1 cellular context compared by ENCODE assay signal in the genomic region with DNA sequence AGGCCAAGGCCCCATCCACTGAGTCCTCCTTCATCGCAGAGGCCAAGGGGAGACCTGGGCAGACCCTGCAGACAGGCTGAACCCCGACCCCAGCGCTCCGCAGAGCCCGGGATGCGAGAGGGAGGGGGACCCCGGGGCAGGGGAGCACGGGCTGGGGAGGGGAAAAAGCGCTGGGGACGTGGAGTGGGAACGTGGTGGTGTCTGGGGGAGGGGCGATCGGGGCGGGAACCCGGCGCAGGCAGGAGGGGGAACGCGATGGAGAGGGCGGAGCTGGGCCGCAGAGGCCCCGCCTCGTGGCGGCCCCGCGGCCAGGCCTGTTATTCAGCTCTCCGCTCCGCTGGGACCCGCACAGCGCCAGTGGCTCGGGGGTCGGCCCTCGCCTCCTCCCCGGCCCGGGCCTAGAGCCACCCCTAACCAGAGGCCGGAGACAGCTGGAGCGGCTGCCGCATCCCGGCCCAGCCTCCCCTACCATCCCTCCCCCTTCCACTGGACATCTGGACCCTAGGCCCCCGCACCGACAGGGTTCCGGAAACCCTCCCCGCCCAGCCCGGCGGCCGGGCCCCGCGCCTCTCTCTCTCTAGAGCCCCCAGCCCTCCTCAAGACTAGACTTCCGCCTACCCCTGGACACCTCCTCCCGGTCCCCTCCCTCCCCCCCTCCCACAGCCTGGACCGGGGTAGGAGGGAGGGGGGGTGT.
A peak's percentile ranks its signal among the peaks of the same experiment; 100 is the strongest.
TF ChIP-seq lines count a peak whose summit lies in the region.

A gene (plus strand): TSS at position 320 of the 694 bp plus-strand sequence. CDS start 460 bp downstream, outside the sequence.

TF ChIP-seq in HEK293, 187 proteins besides CTCF, POLR2A, EP300 and RAD21 (continued from another document and continues in another):
- peak; percentile 71 for TF ChIP-seq ZXDB (tag by site-specific recombination; IDR thresholded peaks at IDR 0.05)
- no peak for TF ChIP-seq ZNF350 (tag by site-specific recombination; IDR thresholded peaks at IDR 0.05)
- TF ChIP-seq, protein P1, sequence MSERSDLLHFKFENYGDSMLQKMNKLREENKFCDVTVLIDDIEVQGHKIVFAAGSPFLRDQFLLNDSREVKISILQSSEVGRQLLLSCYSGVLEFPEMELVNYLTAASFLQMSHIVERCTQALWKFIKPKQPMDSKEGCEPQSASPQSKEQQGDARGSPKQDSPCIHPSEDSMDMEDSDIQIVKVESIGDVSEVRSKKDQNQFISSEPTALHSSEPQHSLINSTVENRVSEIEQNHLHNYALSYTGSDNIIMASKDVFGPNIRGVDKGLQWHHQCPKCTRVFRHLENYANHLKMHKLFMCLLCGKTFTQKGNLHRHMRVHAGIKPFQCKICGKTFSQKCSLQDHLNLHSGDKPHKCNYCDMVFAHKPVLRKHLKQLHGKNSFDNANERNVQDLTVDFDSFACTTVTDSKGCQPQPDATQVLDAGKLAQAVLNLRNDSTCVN (tag by site-specific recombination; optimal IDR thresholded peaks at IDR 0.05), result peak; percentile 71
- TF ChIP-seq SCRT2 (tag by site-specific recombination; IDR thresholded peaks at IDR 0.05), result no peak
- peak; percentile 81 for TF ChIP-seq ZNF501 (tag by site-specific recombination; IDR thresholded peaks at IDR 0.05)
- no peak for TF ChIP-seq YY1 (tag by site-specific recombination; IDR thresholded peaks at IDR 0.05)
- TF ChIP-seq SP2 (tag by site-specific recombination; IDR thresholded peaks at IDR 0.05), result peak; percentile 70
- TF ChIP-seq ZNF146 (tag by site-specific recombination; IDR thresholded peaks at IDR 0.05), result peak; percentile 4; the same call in 1 of the 2 replicates
- peak; percentile 81; the same call in 1 of the 2 replicates for TF ChIP-seq KLF16 (tag by site-specific recombination; IDR thresholded peaks at IDR 0.05)
- TF ChIP-seq ZNF654 (tag by site-specific recombination; IDR thresholded peaks at IDR 0.05; ENCODE audit: low read depth), result no peak
- TF ChIP-seq ZIC2 (tag by site-specific recombination; IDR thresholded peaks at IDR 0.05), result no peak
- no peak for TF ChIP-seq ZNF521 (tag by site-specific recombination; IDR thresholded peaks at IDR 0.05)
- TF ChIP-seq ZNF324 (tag by site-specific recombination; IDR thresholded peaks at IDR 0.05), result peak; percentile 74; the same call in 1 of the 2 replicates
- TF ChIP-seq ZNF600 (tag by site-specific recombination; IDR thresholded peaks at IDR 0.05), result peak; percentile 65; the same call in 1 of the 2 replicates
- peak; percentile 40; the same call in 1 of the 2 replicates for TF ChIP-seq REPIN1 (tag by site-specific recombination; IDR thresholded peaks at IDR 0.05; ENCODE audit: low read depth)
- TF ChIP-seq, protein P2, sequence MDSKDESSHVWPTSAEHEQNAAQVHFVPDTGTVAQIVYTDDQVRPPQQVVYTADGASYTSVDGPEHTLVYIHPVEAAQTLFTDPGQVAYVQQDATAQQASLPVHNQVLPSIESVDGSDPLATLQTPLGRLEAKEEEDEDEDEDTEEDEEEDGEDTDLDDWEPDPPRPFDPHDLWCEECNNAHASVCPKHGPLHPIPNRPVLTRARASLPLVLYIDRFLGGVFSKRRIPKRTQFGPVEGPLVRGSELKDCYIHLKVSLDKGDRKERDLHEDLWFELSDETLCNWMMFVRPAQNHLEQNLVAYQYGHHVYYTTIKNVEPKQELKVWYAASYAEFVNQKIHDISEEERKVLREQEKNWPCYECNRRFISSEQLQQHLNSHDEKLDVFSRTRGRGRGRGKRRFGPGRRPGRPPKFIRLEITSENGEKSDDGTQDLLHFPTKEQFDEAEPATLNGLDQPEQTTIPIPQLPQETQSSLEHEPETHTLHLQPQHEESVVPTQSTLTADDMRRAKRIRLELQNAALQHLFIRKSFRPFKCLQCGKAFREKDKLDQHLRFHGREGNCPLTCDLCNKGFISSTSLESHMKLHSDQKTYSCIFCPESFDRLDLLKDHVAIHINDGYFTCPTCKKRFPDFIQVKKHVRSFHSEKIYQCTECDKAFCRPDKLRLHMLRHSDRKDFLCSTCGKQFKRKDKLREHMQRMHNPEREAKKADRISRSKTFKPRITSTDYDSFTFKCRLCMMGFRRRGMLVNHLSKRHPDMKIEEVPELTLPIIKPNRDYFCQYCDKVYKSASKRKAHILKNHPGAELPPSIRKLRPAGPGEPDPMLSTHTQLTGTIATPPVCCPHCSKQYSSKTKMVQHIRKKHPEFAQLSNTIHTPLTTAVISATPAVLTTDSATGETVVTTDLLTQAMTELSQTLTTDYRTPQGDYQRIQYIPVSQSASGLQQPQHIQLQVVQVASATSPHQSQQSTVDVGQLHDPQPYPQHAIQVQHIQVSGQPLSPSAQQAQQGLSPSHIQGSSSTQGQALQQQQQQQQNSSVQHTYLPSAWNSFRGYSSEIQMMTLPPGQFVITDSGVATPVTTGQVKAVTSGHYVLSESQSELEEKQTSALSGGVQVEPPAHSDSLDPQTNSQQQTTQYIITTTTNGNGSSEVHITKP (tag by site-specific recombination; IDR thresholded peaks at IDR 0.05), result peak; percentile 67
- TF ChIP-seq, protein P3, sequence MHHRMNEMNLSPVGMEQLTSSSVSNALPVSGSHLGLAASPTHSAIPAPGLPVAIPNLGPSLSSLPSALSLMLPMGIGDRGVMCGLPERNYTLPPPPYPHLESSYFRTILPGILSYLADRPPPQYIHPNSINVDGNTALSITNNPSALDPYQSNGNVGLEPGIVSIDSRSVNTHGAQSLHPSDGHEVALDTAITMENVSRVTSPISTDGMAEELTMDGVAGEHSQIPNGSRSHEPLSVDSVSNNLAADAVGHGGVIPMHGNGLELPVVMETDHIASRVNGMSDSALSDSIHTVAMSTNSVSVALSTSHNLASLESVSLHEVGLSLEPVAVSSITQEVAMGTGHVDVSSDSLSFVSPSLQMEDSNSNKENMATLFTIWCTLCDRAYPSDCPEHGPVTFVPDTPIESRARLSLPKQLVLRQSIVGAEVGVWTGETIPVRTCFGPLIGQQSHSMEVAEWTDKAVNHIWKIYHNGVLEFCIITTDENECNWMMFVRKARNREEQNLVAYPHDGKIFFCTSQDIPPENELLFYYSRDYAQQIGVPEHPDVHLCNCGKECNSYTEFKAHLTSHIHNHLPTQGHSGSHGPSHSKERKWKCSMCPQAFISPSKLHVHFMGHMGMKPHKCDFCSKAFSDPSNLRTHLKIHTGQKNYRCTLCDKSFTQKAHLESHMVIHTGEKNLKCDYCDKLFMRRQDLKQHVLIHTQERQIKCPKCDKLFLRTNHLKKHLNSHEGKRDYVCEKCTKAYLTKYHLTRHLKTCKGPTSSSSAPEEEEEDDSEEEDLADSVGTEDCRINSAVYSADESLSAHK (tag by site-specific recombination; IDR thresholded peaks at IDR 0.05), result peak; percentile 34; the same call in 1 of the 2 replicates
- TF ChIP-seq, protein P4, sequence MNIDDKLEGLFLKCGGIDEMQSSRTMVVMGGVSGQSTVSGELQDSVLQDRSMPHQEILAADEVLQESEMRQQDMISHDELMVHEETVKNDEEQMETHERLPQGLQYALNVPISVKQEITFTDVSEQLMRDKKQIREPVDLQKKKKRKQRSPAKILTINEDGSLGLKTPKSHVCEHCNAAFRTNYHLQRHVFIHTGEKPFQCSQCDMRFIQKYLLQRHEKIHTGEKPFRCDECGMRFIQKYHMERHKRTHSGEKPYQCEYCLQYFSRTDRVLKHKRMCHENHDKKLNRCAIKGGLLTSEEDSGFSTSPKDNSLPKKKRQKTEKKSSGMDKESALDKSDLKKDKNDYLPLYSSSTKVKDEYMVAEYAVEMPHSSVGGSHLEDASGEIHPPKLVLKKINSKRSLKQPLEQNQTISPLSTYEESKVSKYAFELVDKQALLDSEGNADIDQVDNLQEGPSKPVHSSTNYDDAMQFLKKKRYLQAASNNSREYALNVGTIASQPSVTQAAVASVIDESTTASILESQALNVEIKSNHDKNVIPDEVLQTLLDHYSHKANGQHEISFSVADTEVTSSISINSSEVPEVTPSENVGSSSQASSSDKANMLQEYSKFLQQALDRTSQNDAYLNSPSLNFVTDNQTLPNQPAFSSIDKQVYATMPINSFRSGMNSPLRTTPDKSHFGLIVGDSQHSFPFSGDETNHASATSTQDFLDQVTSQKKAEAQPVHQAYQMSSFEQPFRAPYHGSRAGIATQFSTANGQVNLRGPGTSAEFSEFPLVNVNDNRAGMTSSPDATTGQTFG (tag by site-specific recombination; IDR thresholded peaks at IDR 0.05; ENCODE audit: borderline replicate concordance), result no peak
- peak; percentile 77; the same call in 1 of the 2 replicates for TF ChIP-seq ZNF561 (tag by site-specific recombination; IDR thresholded peaks at IDR 0.05; ENCODE audit: borderline replicate concordance)
- peak; percentile 90 for TF ChIP-seq SP3 (tag by site-specific recombination; IDR thresholded peaks at IDR 0.05)
- TF ChIP-seq ZNF843 (tag by site-specific recombination; IDR thresholded peaks at IDR 0.05), result peak; percentile 31; the same call in 1 of the 2 replicates
- no peak for TF ChIP-seq ZNF416 (tag by site-specific recombination; IDR thresholded peaks at IDR 0.05)
- TF ChIP-seq ZNF792 (tag by site-specific recombination; IDR thresholded peaks at IDR 0.05), result no peak
- no peak for TF ChIP-seq ZNF366 (tag by site-specific recombination; conservative IDR thresholded peaks at IDR 0.05)
- TF ChIP-seq ZNF544 (tag by site-specific recombination; IDR thresholded peaks at IDR 0.05), result no peak
- TF ChIP-seq, protein P5, sequence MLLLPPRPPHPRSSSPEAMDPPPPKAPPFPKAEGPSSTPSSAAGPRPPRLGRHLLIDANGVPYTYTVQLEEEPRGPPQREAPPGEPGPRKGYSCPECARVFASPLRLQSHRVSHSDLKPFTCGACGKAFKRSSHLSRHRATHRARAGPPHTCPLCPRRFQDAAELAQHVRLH (tag by site-specific recombination; IDR thresholded peaks at IDR 0.05), result no peak
- TF ChIP-seq, protein P6, sequence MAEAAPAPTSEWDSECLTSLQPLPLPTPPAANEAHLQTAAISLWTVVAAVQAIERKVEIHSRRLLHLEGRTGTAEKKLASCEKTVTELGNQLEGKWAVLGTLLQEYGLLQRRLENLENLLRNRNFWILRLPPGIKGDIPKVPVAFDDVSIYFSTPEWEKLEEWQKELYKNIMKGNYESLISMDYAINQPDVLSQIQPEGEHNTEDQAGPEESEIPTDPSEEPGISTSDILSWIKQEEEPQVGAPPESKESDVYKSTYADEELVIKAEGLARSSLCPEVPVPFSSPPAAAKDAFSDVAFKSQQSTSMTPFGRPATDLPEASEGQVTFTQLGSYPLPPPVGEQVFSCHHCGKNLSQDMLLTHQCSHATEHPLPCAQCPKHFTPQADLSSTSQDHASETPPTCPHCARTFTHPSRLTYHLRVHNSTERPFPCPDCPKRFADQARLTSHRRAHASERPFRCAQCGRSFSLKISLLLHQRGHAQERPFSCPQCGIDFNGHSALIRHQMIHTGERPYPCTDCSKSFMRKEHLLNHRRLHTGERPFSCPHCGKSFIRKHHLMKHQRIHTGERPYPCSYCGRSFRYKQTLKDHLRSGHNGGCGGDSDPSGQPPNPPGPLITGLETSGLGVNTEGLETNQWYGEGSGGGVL (tag by site-specific recombination; IDR thresholded peaks at IDR 0.05), result peak; percentile 92
- 0 out of 2 replicates have a peak, but pooled peaks have one; percentile 5 for TF ChIP-seq ZNF596 (tag by site-specific recombination; IDR thresholded peaks at IDR 0.05)
- peak; percentile 36; the same call in 1 of the 2 replicates for TF ChIP-seq ZNF341 (tag by site-specific recombination; IDR thresholded peaks at IDR 0.05; ENCODE audit: low read depth)
- TF ChIP-seq ZNF214 (tag by site-specific recombination; IDR thresholded peaks at IDR 0.05; ENCODE audit: borderline replicate concordance), result no peak
- TF ChIP-seq EGR2 (tag by site-specific recombination; IDR thresholded peaks at IDR 0.05; ENCODE audit: low read depth), result 0 out of 2 replicates have a peak, but pooled peaks have one; percentile 22
- 0 out of 2 replicates have a peak, but pooled peaks have one; percentile 17 for TF ChIP-seq ZSCAN23 (tag by site-specific recombination; IDR thresholded peaks at IDR 0.05)
- 0 out of 2 replicates have a peak, but pooled peaks have one; percentile 60 for TF ChIP-seq ZNF610 (tag by site-specific recombination; IDR thresholded peaks at IDR 0.05; ENCODE audit: borderline replicate concordance)
- TF ChIP-seq, protein P7, sequence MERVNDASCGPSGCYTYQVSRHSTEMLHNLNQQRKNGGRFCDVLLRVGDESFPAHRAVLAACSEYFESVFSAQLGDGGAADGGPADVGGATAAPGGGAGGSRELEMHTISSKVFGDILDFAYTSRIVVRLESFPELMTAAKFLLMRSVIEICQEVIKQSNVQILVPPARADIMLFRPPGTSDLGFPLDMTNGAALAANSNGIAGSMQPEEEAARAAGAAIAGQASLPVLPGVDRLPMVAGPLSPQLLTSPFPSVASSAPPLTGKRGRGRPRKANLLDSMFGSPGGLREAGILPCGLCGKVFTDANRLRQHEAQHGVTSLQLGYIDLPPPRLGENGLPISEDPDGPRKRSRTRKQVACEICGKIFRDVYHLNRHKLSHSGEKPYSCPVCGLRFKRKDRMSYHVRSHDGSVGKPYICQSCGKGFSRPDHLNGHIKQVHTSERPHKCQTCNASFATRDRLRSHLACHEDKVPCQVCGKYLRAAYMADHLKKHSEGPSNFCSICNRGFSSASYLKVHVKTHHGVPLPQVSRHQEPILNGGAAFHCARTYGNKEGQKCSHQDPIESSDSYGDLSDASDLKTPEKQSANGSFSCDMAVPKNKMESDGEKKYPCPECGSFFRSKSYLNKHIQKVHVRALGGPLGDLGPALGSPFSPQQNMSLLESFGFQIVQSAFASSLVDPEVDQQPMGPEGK (tag by site-specific recombination; IDR thresholded peaks at IDR 0.05), result peak; percentile 91
- no peak for TF ChIP-seq SETDB1 (IDR thresholded peaks at IDR 0.05; ENCODE audit: insufficient read length, low read length)
- peak; percentile 65 for TF ChIP-seq KLF9 (tag by site-specific recombination; IDR thresholded peaks at IDR 0.05; ENCODE audit: low read depth)
- peak; percentile 37 for TF ChIP-seq GLIS1 (tag by site-specific recombination; IDR thresholded peaks at IDR 0.05)
- peak; percentile 62 for TF ChIP-seq ZBTB17 (tag by site-specific recombination; IDR thresholded peaks at IDR 0.05)
- TF ChIP-seq ZFHX2 (tag by site-specific recombination; conservative IDR thresholded peaks at IDR 0.05), result peak; percentile 47
- 0 out of 2 replicates have a peak, but pooled peaks have one; percentile 62 for TF ChIP-seq BCL11A (tag by site-specific recombination; IDR thresholded peaks at IDR 0.05; ENCODE audit: low read depth)
- TF ChIP-seq ZNF629 (tag by site-specific recombination; IDR thresholded peaks at IDR 0.05), result peak; percentile 31; the same call in 1 of the 2 replicates
- TF ChIP-seq BCL11B (tag by site-specific recombination; IDR thresholded peaks at IDR 0.05; ENCODE audit: low read depth), result peak; percentile 79
- TF ChIP-seq ZNF660 (tag by site-specific recombination; IDR thresholded peaks at IDR 0.05), result 0 out of 2 replicates have a peak, but pooled peaks have one; percentile 33
- TF ChIP-seq ZNF664 (tag by site-specific recombination; IDR thresholded peaks at IDR 0.05), result no peak
- TF ChIP-seq KLF10 (tag by site-specific recombination; IDR thresholded peaks at IDR 0.05), result 0 out of 2 replicates have a peak, but pooled peaks have one; percentile 14
